36 cellular contexts compared by ENCODE assay signal in the genomic region with DNA sequence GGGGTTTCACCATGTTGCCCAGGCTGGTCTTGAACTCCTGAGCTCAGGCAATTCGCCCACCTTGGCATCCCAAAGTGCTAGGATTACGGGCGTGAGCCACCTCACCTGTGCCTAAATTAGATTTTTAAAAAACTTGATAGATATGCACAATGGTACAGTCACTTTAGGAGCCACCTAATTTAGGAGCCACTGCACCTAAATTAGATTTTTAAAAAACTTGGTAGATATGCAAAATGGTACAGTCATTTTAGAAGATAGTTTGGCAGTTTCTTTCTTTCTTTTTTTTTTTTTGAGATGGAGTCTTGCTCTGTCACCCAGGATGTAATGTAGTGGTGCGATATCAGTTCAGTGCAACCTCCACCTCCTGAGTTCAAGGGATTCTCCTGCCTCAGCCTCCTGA.
"Had no signal": no experiment of that assay in that cellular context is flagged by ENCODE, and none has a peak within 500 bp of the region (broad histone marks: within the 10 kb centered on the region; RNA-seq: fewer than 3 reads in every experiment).

No MANE protein-coding gene starts in this region.

- H3K9me3 ChIP-seq: adrenal gland, ascending aorta, colonic mucosa, esophagus squamous epithelium, heart right ventricle, left lung, neutrophil, thoracic aorta, vagina had no signal

- H3K27me3 Mint-ChIP-seq: activated CD4-positive, alpha-beta T cell treated with anti-CD3 and anti-CD28 coated beads, Interleukin-2, amount 10 ng/mL, durations not matched to agents 24 days and 14 days; activated naive CD8-positive, alpha-beta T cell treated with anti-CD3 and anti-CD28 coated beads for 36 hours; naive B cell; stimulated activated naive CD8-positive, alpha-beta T cell treated with anti-CD3 and anti-CD28 coated beads, Interleukin-15, Interleukin-2, amounts not matched to agents 100 ng/mL and 50 ng/mL, for 24 hours; type B pancreatic cell had no signal

- H3K4me1 ChIP-seq: colonic mucosa had no signal

- H3K36me3 ChIP-seq: adrenal gland, ascending aorta, cardiac muscle cell, colonic mucosa, esophagus squamous epithelium, heart right ventricle, left lung, neutrophil, thoracic aorta, vagina, WERI-Rb-1 had no signal

- H3K36me3 Mint-ChIP-seq: activated CD4-positive, alpha-beta memory T cell treated with anti-CD3 and anti-CD28 coated beads for 36 hours; activated naive CD8-positive, alpha-beta T cell treated with anti-CD3 and anti-CD28 coated beads for 36 hours; brain; naive B cell; stimulated activated effector memory CD8-positive, alpha-beta T cell treated with anti-CD3 and anti-CD28 coated beads, Interleukin-12 subunit alpha, Interleukin-12 subunit beta, amount 100 ng/mL, for 72 hours; type B pancreatic cell had no signal

- H3K9me3 Mint-ChIP-seq: activated CD4-positive, alpha-beta memory T cell treated with anti-CD3 and anti-CD28 coated beads for 36 hours; activated CD4-positive, alpha-beta T cell treated with anti-CD3 and anti-CD28 coated beads, Interleukin-2, amount 10 ng/mL, durations not matched to agents 24 days and 14 days; activated naive CD4-positive, alpha-beta T cell treated with anti-CD3 and anti-CD28 coated beads for 36 hours; activated naive CD8-positive, alpha-beta T cell treated with anti-CD3 and anti-CD28 coated beads for 36 hours; activated T-helper 1 cell treated with anti-CD3 and anti-CD28 coated beads, Interleukin-12 subunit alpha, Interleukin-12 subunit beta, Interleukin-2, Interleukin-4 antibody, amounts not matched to agents 30 ng/mL and 10 ng/mL and 1 ng/mL, durations not matched to agents 14 hours and 24 hours and 36 hours; brain; naive B cell; nephron progenitor cell; stimulated activated effector memory CD8-positive, alpha-beta T cell treated with anti-CD3 and anti-CD28 coated beads, Interleukin-12 subunit alpha, Interleukin-12 subunit beta, amount 100 ng/mL, for 72 hours; stimulated activated naive CD8-positive, alpha-beta T cell treated with anti-CD3 and anti-CD28 coated beads, Interleukin-15, Interleukin-2, amounts not matched to agents 100 ng/mL and 50 ng/mL, for 24 hours; type B pancreatic cell had no signal

- ATAC-seq: heart right ventricle; sciatic nerve; stimulated activated effector memory CD8-positive, alpha-beta T cell treated with anti-CD3 and anti-CD28 coated beads, Interleukin-12 subunit alpha, Interleukin-12 subunit beta, amount 100 ng/mL, for 72 hours had no signal

- H3K27me3 ChIP-seq: adrenal gland, ascending aorta, cardiac muscle cell, colonic mucosa, esophagus squamous epithelium, heart right ventricle, left lung, vagina had no signal

- H3K4me3 ChIP-seq: adrenal gland, ascending aorta, cardiac muscle cell, colonic mucosa, esophagus squamous epithelium, heart right ventricle, left lung, lung, skin epidermis, thoracic aorta, vagina had no signal

- DNase-seq: activated CD4-positive, alpha-beta memory T cell treated with anti-CD3 and anti-CD28 coated beads for 36 hours; activated CD4-positive, alpha-beta T cell treated with anti-CD3 and anti-CD28 coated beads, Interleukin-2, amount 10 ng/mL, durations not matched to agents 24 days and 14 days; activated CD4-positive, CD25-positive, alpha-beta regulatory T cell treated with anti-CD3 and anti-CD28 coated beads, Interleukin-2, amount 50 U/mL, for 72 hours; activated CD8-positive, alpha-beta memory T cell treated with anti-CD3 and anti-CD28 coated beads, Interleukin-2, amount 50 U/mL, for 4 hours; activated effector memory CD4-positive, alpha-beta T cell treated with anti-CD3 and anti-CD28 coated beads, Interleukin-2, amount 50 U/mL, for 16 hours; activated naive CD4-positive, alpha-beta T cell treated with anti-CD3 and anti-CD28 coated beads for 36 hours; activated naive CD8-positive, alpha-beta T cell treated with anti-CD3 and anti-CD28 coated beads for 36 hours; activated T-cell treated with anti-CD3 and anti-CD28 coated beads, Interleukin-2, amount 50 U/mL, for 1 hour; adrenal gland; cerebellar nuclear complex; colonic mucosa; effector CD8-positive, alpha-beta T cell; esophagus squamous epithelium; foreskin melanocyte; heart right ventricle; left lung; naive B cell; nephron progenitor cell; stimulated activated CD4-positive, alpha-beta T cell treated with anti-CD3 and anti-CD28 coated beads, Interleukin-12 subunit alpha, Interleukin-12 subunit beta, amount 100 ng/mL, for 4 hours; stimulated activated CD4-positive, alpha-beta T cell treated with anti-CD3 and anti-CD28 coated beads, Interleukin-4, amount 100 ng/mL, for 1 hour; T-helper 9 cell; WERI-Rb-1 had no signal

- H3K4me1 Mint-ChIP-seq: naive B cell; stimulated activated effector memory CD8-positive, alpha-beta T cell treated with anti-CD3 and anti-CD28 coated beads, Interleukin-12 subunit alpha, Interleukin-12 subunit beta, amount 100 ng/mL, for 72 hours had no signal

- H3K4me3 Mint-ChIP-seq: activated CD4-positive, alpha-beta memory T cell treated with anti-CD3 and anti-CD28 coated beads for 36 hours; activated CD4-positive, alpha-beta T cell treated with anti-CD3 and anti-CD28 coated beads, Interleukin-2, amount 10 ng/mL, durations not matched to agents 24 days and 14 days; activated naive CD4-positive, alpha-beta T cell treated with anti-CD3 and anti-CD28 coated beads for 36 hours; activated naive CD8-positive, alpha-beta T cell treated with anti-CD3 and anti-CD28 coated beads for 36 hours; activated T-helper 1 cell treated with anti-CD3 and anti-CD28 coated beads, Interleukin-12 subunit alpha, Interleukin-12 subunit beta, Interleukin-2, Interleukin-4 antibody, amounts not matched to agents 30 ng/mL and 10 ng/mL and 1 ng/mL, durations not matched to agents 14 hours and 24 hours and 36 hours; brain; naive B cell; nephron progenitor cell; stimulated activated effector memory CD8-positive, alpha-beta T cell treated with anti-CD3 and anti-CD28 coated beads, Interleukin-12 subunit alpha, Interleukin-12 subunit beta, amount 100 ng/mL, for 72 hours; stimulated activated naive CD8-positive, alpha-beta T cell treated with anti-CD3 and anti-CD28 coated beads, Interleukin-15, Interleukin-2, amounts not matched to agents 100 ng/mL and 50 ng/mL, for 24 hours; type B pancreatic cell had no signal

- H3K27ac Mint-ChIP-seq: activated CD4-positive, alpha-beta memory T cell treated with anti-CD3 and anti-CD28 coated beads for 36 hours; activated CD4-positive, alpha-beta T cell treated with anti-CD3 and anti-CD28 coated beads, Interleukin-2, amount 10 ng/mL, durations not matched to agents 24 days and 14 days; activated naive CD4-positive, alpha-beta T cell treated with anti-CD3 and anti-CD28 coated beads for 36 hours; activated naive CD8-positive, alpha-beta T cell treated with anti-CD3 and anti-CD28 coated beads for 36 hours; activated T-helper 1 cell treated with anti-CD3 and anti-CD28 coated beads, Interleukin-12 subunit alpha, Interleukin-12 subunit beta, Interleukin-2, Interleukin-4 antibody, amounts not matched to agents 30 ng/mL and 10 ng/mL and 1 ng/mL, durations not matched to agents 14 hours and 24 hours and 36 hours; brain; naive B cell; nephron progenitor cell; stimulated activated effector memory CD8-positive, alpha-beta T cell treated with anti-CD3 and anti-CD28 coated beads, Interleukin-12 subunit alpha, Interleukin-12 subunit beta, amount 100 ng/mL, for 72 hours; stimulated activated naive CD8-positive, alpha-beta T cell treated with anti-CD3 and anti-CD28 coated beads, Interleukin-15, Interleukin-2, amounts not matched to agents 100 ng/mL and 50 ng/mL, for 24 hours; type B pancreatic cell had no signal

- H3K27ac ChIP-seq: ascending aorta, cardiac muscle cell, colonic mucosa, epithelial cell of prostate, esophagus squamous epithelium, heart right ventricle, left lung, neutrophil, skin epidermis, thoracic aorta, vagina, WERI-Rb-1 had no signal
